ENCODE assay signal across 30 cellular contexts in genomic region chr17:34201225-34201624, GRCh38. TPM values are rescaled to one million over a fixed set of nuclear protein-coding genes. Genes with fewer than 3 reads are reported as not detected.
DNase-seq lines count a peak whose midpoint lies in the region; ATAC-seq, FAIRE-seq and TF ChIP-seq lines count a peak whose summit lies in the region.
"Had no signal": no experiment of that assay in that cellular context is flagged by ENCODE, and none has a peak within 500 bp of the region (broad histone marks: within the 10 kb centered on the region; RNA-seq: fewer than 3 reads in every experiment).

No MANE protein-coding gene starts in this region.

- no peak for TF ChIP-seq CTCF in activated CD8-positive, alpha-beta T cell treated with anti-CD3 and anti-CD28 coated beads for 36 hours (IDR thresholded peaks at IDR 0.05)
- TF ChIP-seq CTCF in CD14-positive monocyte (IDR thresholded peaks at IDR 0.05) (no peak), Panc1 (IDR thresholded peaks at IDR 0.05) (no peak)

- no TSS peak for BruUV-seq in Panc1 (replicated peaks; lab: Mats Ljungman, UMichigan)

- intact Hi-C loops in activated CD8-positive, alpha-beta T cell treated with anti-CD3 and anti-CD28 coated beads for 36 hours (cut with micrococcal nuclease) = loop anchor here (2.0 kb wide), 1 partner anchor 160 kb away; no protein-coding TSS in a partner anchor
- intact Hi-C loops in CD14-positive monocyte (cut with micrococcal nuclease) = loop anchor here (2.0 to 5.0 kb wide), 2 partner anchors 41 to 48 kb away; no protein-coding TSS in a partner anchor
- intact Hi-C loops in Panc1 (cut with micrococcal nuclease; ENCODE audit: unreplicated experiment) = loop anchor here (5.0 to 10.0 kb wide), 2 partner anchors 51 to 104 kb away; no protein-coding TSS in a partner anchor

- H3K9me3 Mint-ChIP-seq in activated CD8-positive, alpha-beta T cell treated with anti-CD3 and anti-CD28 coated beads for 36 hours = peaks cover 1% of the 10 kb centered on the region
- no peaks in the 10 kb centered on the region for H3K9me3 Mint-ChIP-seq in activated CD8-positive, alpha-beta T cell treated with anti-CD3 and anti-CD28 coated beads, Interleukin-2, amount 10 ng/mL, durations not matched to agents 7 days and 5 days (ENCODE audit: insufficient read depth)
- H3K9me3 Mint-ChIP-seq in CD14-positive monocyte = peaks cover 0 to 9% (median 6%) of the 10 kb centered on the region in 7 donors
- H3K9me3 Mint-ChIP-seq: neural crest cell had no signal

- H3K4me1 ChIP-seq in Panc1 (ENCODE audit: control insufficient read depth, insufficient read depth, low read length) = peaks cover 3% of the 10 kb centered on the region
- H3K4me1 ChIP-seq: adrenal gland, SJSA1 had no signal

- no peaks in the 10 kb centered on the region for H3K36me3 Mint-ChIP-seq in activated CD8-positive, alpha-beta T cell treated with anti-CD3 and anti-CD28 coated beads for 36 hours (ENCODE audit: low read depth)
- H3K36me3 Mint-ChIP-seq in activated CD8-positive, alpha-beta T cell treated with anti-CD3 and anti-CD28 coated beads, Interleukin-2, amount 10 ng/mL, durations not matched to agents 7 days and 5 days (ENCODE audit: low read depth) = no peaks in the 10 kb centered on the region
- peaks cover 0 to 3% of the 10 kb centered on the region in 2 donors for H3K36me3 Mint-ChIP-seq in CD14-positive monocyte

- peak; percentile 42 for ATAC-seq in activated CD8-positive, alpha-beta T cell treated with anti-CD3 and anti-CD28 coated beads for 36 hours
- no peak for ATAC-seq in activated CD8-positive, alpha-beta T cell treated with anti-CD3 and anti-CD28 coated beads, Interleukin-2, amount 10 ng/mL, durations not matched to agents 7 days and 5 days
- no peak for ATAC-seq in Panc1
- no peak for ATAC-seq in HG03095 (IDR thresholded peaks at IDR 0.05; ENCODE audit: unreplicated experiment)
- ATAC-seq in GM21619 (IDR thresholded peaks at IDR 0.05; ENCODE audit: unreplicated experiment) = no peak
- ATAC-seq: A549, mucosa of descending colon, pancreas had no signal

- CTCF ChIA-PET in activated CD8-positive, alpha-beta T cell treated with anti-CD3 and anti-CD28 coated beads for 36 hours (lab: Charles Lee) = interaction anchor here (0.7 to 6.4 kb wide), 30 partner anchors 10 to 218 kb away, joined by 3 to 319 read pairs (median 4); partner anchors contain the start of genes CCL1 and CCL13
- CTCF ChIA-PET in activated CD8-positive, alpha-beta T cell treated with anti-CD3 and anti-CD28 coated beads, Interleukin-2, amount 10 ng/mL, durations not matched to agents 7 days and 5 days (lab: Charles Lee) = interaction anchor here (0.7 to 7.6 kb wide), 27 partner anchors 7 to 779 kb away, joined by 3 to 313 read pairs (median 4); partner anchors contain the start of genes CCL1, CCL13 and LIG3
- CTCF ChIA-PET in Panc1 (lab: Charles Lee) = interaction anchor here (0.6 to 5.1 kb wide), 5 partner anchors 35 to 708 kb away, joined by 3 to 90 read pairs (median 4); no protein-coding TSS in a partner anchor

- POLR2A ChIA-PET in activated CD8-positive, alpha-beta T cell treated with anti-CD3 and anti-CD28 coated beads for 36 hours (lab: Charles Lee) = interaction anchor here (1.0 to 3.5 kb wide), 2 partner anchors 160 to 186 kb away, joined by 3 to 14 read pairs; partner anchors contain the start of gene CCL1
- POLR2A ChIA-PET in activated CD8-positive, alpha-beta T cell treated with anti-CD3 and anti-CD28 coated beads, Interleukin-2, amount 10 ng/mL, durations not matched to agents 7 days and 5 days (lab: Charles Lee) = interaction anchor here (1.5 kb wide), 1 partner anchor 160 kb away, joined by 5 read pairs; no protein-coding TSS in a partner anchor
- POLR2A ChIA-PET in Panc1 (lab: Charles Lee) = interaction anchor here (1.0 kb wide), 1 partner anchor 55 kb away, joined by 3 read pairs; no protein-coding TSS in a partner anchor

- no peak for FAIRE-seq in frontal cortex (lab: Jason Lieb, UNC)
- FAIRE-seq: A549, kidney, pancreas had no signal

- no peak overlapping the region for H3K4me3 ChIP-seq in Panc1 (ENCODE audit: low read depth in 2 of 2, low read length in 2 of 2)
- H3K4me3 ChIP-seq: A549, adrenal gland, lung, mucosa of descending colon, pancreas, SJSA1, skin epidermis, upper lobe of left lung had no signal

- H3K4me1 Mint-ChIP-seq in activated CD8-positive, alpha-beta T cell treated with anti-CD3 and anti-CD28 coated beads for 36 hours (ENCODE audit: low read depth) = peaks cover 14% of the 10 kb centered on the region
- peaks cover 4% of the 10 kb centered on the region for H3K4me1 Mint-ChIP-seq in activated CD8-positive, alpha-beta T cell treated with anti-CD3 and anti-CD28 coated beads, Interleukin-2, amount 10 ng/mL, durations not matched to agents 7 days and 5 days (ENCODE audit: low read depth)
- H3K4me1 Mint-ChIP-seq in CD14-positive monocyte = peaks cover 32% of the 10 kb centered on the region
- H3K4me1 Mint-ChIP-seq: neural crest cell had no signal

- no peaks in the 10 kb centered on the region for H3K9me3 ChIP-seq in Panc1 (ENCODE audit: control insufficient read depth, insufficient read depth, low read depth, low read length)
- H3K9me3 ChIP-seq: adrenal gland, mucosa of descending colon, pancreas, SJSA1 had no signal

- H3K27me3 ChIP-seq in Panc1 (ENCODE audit: control insufficient read depth, insufficient read depth, low read length) = no peaks in the 10 kb centered on the region
- H3K27me3 ChIP-seq: brain microvascular endothelial cell, SJSA1, upper lobe of left lung had no signal

- in situ Hi-C loops in Panc1 (cut with HindIII; ENCODE audit: low pct_unique_long_range_greater_than_20kb, low sequenced_read_pairs) = no loop called here

- peak; percentile 15 for DNase-seq in activated CD8-positive, alpha-beta T cell treated with anti-CD3 and anti-CD28 coated beads for 36 hours
- DNase-seq in activated CD8-positive, alpha-beta T cell treated with anti-CD3 and anti-CD28 coated beads, Interleukin-2, amount 10 ng/mL, durations not matched to agents 7 days and 5 days = no peak
- DNase-seq in CD14-positive monocyte (ENCODE audit: low spot score) = peak; percentile 89
- no peak for DNase-seq in Panc1 (ENCODE audit: low read depth, low spot score)
- DNase-seq in iris pigment epithelial cell (ENCODE audit: low read depth) = peak; percentile 28
- DNase-seq in frontal cortex (ENCODE audit: low spot score in 2 of 2) = no peak
- DNase-seq: activated CD4-positive, CD25-positive, alpha-beta regulatory T cell; activated effector memory CD4-positive, alpha-beta T cell treated with anti-CD3 and anti-CD28 coated beads, Interleukin-2, amount 50 U/mL, for 16 hours; adrenal gland; AML-193; brain microvascular endothelial cell; DMS153; glutamatergic neuron; H7; kidney; mucosa of descending colon; NCI-H1092; NCI-H187 treated with DMSO at 0.1 percent for 48 hours; pancreas; retina; substantia nigra; upper lobe of left lung had no signal

- peak overlapping the region; percentile 78 for H3K27ac ChIP-seq in Panc1 (ENCODE audit: low read length)
- H3K27ac ChIP-seq: A549, adrenal gland, brain microvascular endothelial cell, pancreas, SJSA1, upper lobe of left lung had no signal

- peak overlapping the region; percentile 61 for H3K27ac Mint-ChIP-seq in activated CD8-positive, alpha-beta T cell treated with anti-CD3 and anti-CD28 coated beads for 36 hours
- no peak overlapping the region for H3K27ac Mint-ChIP-seq in activated CD8-positive, alpha-beta T cell treated with anti-CD3 and anti-CD28 coated beads, Interleukin-2, amount 10 ng/mL, durations not matched to agents 7 days and 5 days
- peak overlapping the region; percentile 68 to 94 (median 81) for H3K27ac Mint-ChIP-seq in CD14-positive monocyte

- H3K4me3 Mint-ChIP-seq in activated CD8-positive, alpha-beta T cell treated with anti-CD3 and anti-CD28 coated beads for 36 hours = no peak overlapping the region
- H3K4me3 Mint-ChIP-seq in activated CD8-positive, alpha-beta T cell treated with anti-CD3 and anti-CD28 coated beads, Interleukin-2, amount 10 ng/mL, durations not matched to agents 7 days and 5 days = no peak overlapping the region
- no peak overlapping the region for H3K4me3 Mint-ChIP-seq in CD14-positive monocyte
- H3K4me3 Mint-ChIP-seq: neural crest cell had no signal

- H3K36me3 ChIP-seq in Panc1 (ENCODE audit: control insufficient read depth, insufficient read depth, low read length) = no peaks in the 10 kb centered on the region
- H3K36me3 ChIP-seq: adrenal gland, brain microvascular endothelial cell, pancreas, SJSA1, upper lobe of left lung had no signal

- peaks cover 25% of the 10 kb centered on the region for H3K27me3 Mint-ChIP-seq in activated CD8-positive, alpha-beta T cell treated with anti-CD3 and anti-CD28 coated beads for 36 hours
- H3K27me3 Mint-ChIP-seq in activated CD8-positive, alpha-beta T cell treated with anti-CD3 and anti-CD28 coated beads, Interleukin-2, amount 10 ng/mL, durations not matched to agents 7 days and 5 days (ENCODE audit: low read depth) = peaks cover 19% of the 10 kb centered on the region
- H3K27me3 Mint-ChIP-seq in CD14-positive monocyte (ENCODE audit: low read depth in 3 of 3) = peaks cover 0 to 11% (median 5%) of the 10 kb centered on the region in 3 donors

RNA-seq across cellular contexts. Expression of gene CCL2, which starts 53.9 kb away (rescaled TPM):
- total RNA-seq in activated CD8-positive, alpha-beta T cell treated with anti-CD3 and anti-CD28 coated beads for 36 hours = not detected
- total RNA-seq in activated CD8-positive, alpha-beta T cell treated with anti-CD3 and anti-CD28 coated beads, Interleukin-2, amount 10 ng/mL, durations not matched to agents 7 days and 5 days = not detected
- 10 to 100 TPM; 17.7 to 44.9 TPM for polyA plus RNA-seq in CD14-positive monocyte
- total RNA-seq in Panc1 (2021; ENCODE audit: unreplicated experiment) (513 TPM), frontal cortex (1.2 TPM)
- 230 TPM for polyA plus RNA-seq in Panc1 (2012; ENCODE audit: insufficient read length)
- total RNA-seq: G401 had no signal

Comparison
In these comparisons a context has a peak if more than half of its experiments do, and no peak if none do; other contexts are left out.
1. DNase-seq: peak in activated CD8-positive, alpha-beta T cell treated with anti-CD3 and anti-CD28 coated beads for 36 hours (single experiment), CD14-positive monocyte (single experiment) and iris pigment epithelial cell (single experiment); none in activated CD8-positive, alpha-beta T cell treated with anti-CD3 and anti-CD28 coated beads, Interleukin-2, amount 10 ng/mL, durations not matched to agents 7 days and 5 days (single experiment), Panc1 (single experiment) and frontal cortex (0 of 2).
2. RNA of gene CCL2, which starts 53.9 kb away (total RNA-seq): 513 TPM in Panc1 (single experiment); 1.2 TPM in frontal cortex (single experiment), not detected in activated CD8-positive, alpha-beta T cell treated with anti-CD3 and anti-CD28 coated beads for 36 hours and not detected in activated CD8-positive, alpha-beta T cell treated with anti-CD3 and anti-CD28 coated beads, Interleukin-2, amount 10 ng/mL, durations not matched to agents 7 days and 5 days; every median in the first group is over 100 times any median in the second.